ENCODE assay signal across 1 cellular context in genomic region chr9:21153688-21154608, GRCh38.
TF ChIP-seq lines count a peak whose summit lies in the region.

No MANE protein-coding gene starts in this region.

TF ChIP-seq in IMR-90, 13 proteins besides CTCF, POLR2A, EP300 and RAD21:
- TF ChIP-seq MAZ (IDR thresholded peaks at IDR 0.05; ENCODE audit: borderline replicate concordance, low read depth, low read length) = no peak
- no peak for TF ChIP-seq RFX5 (IDR thresholded peaks at IDR 0.05; ENCODE audit: low read depth, low read length)
- no peak for TF ChIP-seq MAFK (IDR thresholded peaks at IDR 0.05; ENCODE audit: low read depth, low read length)
- TF ChIP-seq MXI1 (IDR thresholded peaks at IDR 0.05; ENCODE audit: borderline replicate concordance, low read depth, low read length) = no peak
- no peak for TF ChIP-seq NFE2L2 (IDR thresholded peaks at IDR 0.05; ENCODE audit: low read depth, low read length)
- no peak for TF ChIP-seq CHD1 (IDR thresholded peaks at IDR 0.05; ENCODE audit: low read depth, low read length)
- TF ChIP-seq BHLHE40 (IDR thresholded peaks at IDR 0.05; ENCODE audit: low read depth, low read length) = no peak
- TF ChIP-seq SMC3 (IDR thresholded peaks at IDR 0.05; ENCODE audit: low read depth, low read length) = no peak
- no peak for TF ChIP-seq CEBPB (IDR thresholded peaks at IDR 0.05; ENCODE audit: low read depth, low read length)
- TF ChIP-seq FOS (IDR thresholded peaks at IDR 0.05; ENCODE audit: low read depth, low read length) = no peak
- TF ChIP-seq RCOR1 (IDR thresholded peaks at IDR 0.05; ENCODE audit: insufficient replicate concordance, low read length) = no peak
- TF ChIP-seq USF2 (IDR thresholded peaks at IDR 0.05; ENCODE audit: low read depth, low read length) = no peak
- TF ChIP-seq ELK1 (IDR thresholded peaks at IDR 0.05; ENCODE audit: borderline replicate concordance, low read depth, low read length) = no peak
